Comparison of ENCODE assay signal across 13 cellular contexts in the genomic region with DNA sequence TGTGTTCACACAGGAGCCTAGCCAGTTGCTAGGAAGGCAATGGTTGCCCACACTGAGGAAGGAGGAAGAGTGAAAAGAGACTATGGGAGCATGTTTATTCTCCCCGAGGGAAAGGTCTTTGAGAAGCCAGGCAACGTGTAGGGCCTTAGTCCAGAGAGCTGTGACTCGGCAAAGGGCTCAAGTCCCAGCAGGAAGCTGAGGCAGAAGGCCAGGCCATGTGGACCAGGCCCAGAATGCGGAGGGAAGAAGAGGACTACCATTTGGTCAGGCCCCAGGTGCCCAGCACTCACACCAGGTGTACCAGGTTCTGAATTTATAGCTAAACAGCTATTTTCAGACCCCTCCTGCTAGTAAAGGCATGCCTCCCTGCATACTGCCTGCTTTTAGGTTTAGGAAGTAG.
DNase-seq lines count a peak whose midpoint lies in the region; ATAC-seq, FAIRE-seq and TF ChIP-seq lines count a peak whose summit lies in the region.
"Had no signal": no experiment of that assay in that cellular context is flagged by ENCODE, and none has a peak within 500 bp of the region (broad histone marks: within the 10 kb centered on the region; RNA-seq: fewer than 3 reads in every experiment).

No MANE protein-coding gene starts in this region.

- POLR2A ChIA-PET in activated CD4-positive, alpha-beta memory T cell treated with anti-CD3 and anti-CD28 coated beads for 36 hours (lab: Charles Lee) = no interaction called here

- peak overlapping the region; percentile 23 to 63 (median 48) for H3K27ac ChIP-seq in esophagus squamous epithelium
- H3K27ac ChIP-seq: tibial artery had no signal

- peaks cover 0 to 6% (median 3%) of the 10 kb centered on the region in 3 donors for H3K9me3 ChIP-seq in esophagus squamous epithelium
- H3K9me3 ChIP-seq: SK-N-SH had no signal

- TF ChIP-seq CTCF in esophagus squamous epithelium (IDR thresholded peaks at IDR 0.05) = no peak

- peak overlapping the region; percentile 64 for H3K27ac Mint-ChIP-seq in activated CD4-positive, alpha-beta memory T cell treated with anti-CD3 and anti-CD28 coated beads for 36 hours

- H3K27me3 ChIP-seq in esophagus squamous epithelium = no peaks in the 10 kb centered on the region
- H3K27me3 ChIP-seq: tibial artery had no signal

- TF ChIP-seq POLR2A in esophagus squamous epithelium (IDR thresholded peaks at IDR 0.05) = no peak

- no peaks in the 10 kb centered on the region for H3K36me3 ChIP-seq in esophagus squamous epithelium
- H3K36me3 ChIP-seq: tibial artery had no signal

- peak overlapping the region; percentile 24 for H3K4me3 Mint-ChIP-seq in activated CD4-positive, alpha-beta memory T cell treated with anti-CD3 and anti-CD28 coated beads for 36 hours

- no peak overlapping the region for H3K4me3 ChIP-seq in esophagus squamous epithelium
- H3K4me3 ChIP-seq: tibial artery had no signal

- FAIRE-seq in HTR-8/SVneo (lab: Jason Lieb, UNC) = no peak
- FAIRE-seq: endometrium had no signal

- H3K27me3 Mint-ChIP-seq in activated CD4-positive, alpha-beta memory T cell treated with anti-CD3 and anti-CD28 coated beads for 36 hours = no peaks in the 10 kb centered on the region

- DNase-seq in Right ventricle myocardium superior = peak; percentile 40
- DNase-seq in left cardiac atrium = no peak
- no peak for DNase-seq in activated CD4-positive, alpha-beta memory T cell treated with anti-CD3 and anti-CD28 coated beads for 36 hours
- no peak for DNase-seq in esophagus squamous epithelium (lab: John Stamatoyannopoulos, UW)
- no peak for DNase-seq in HTR-8/SVneo (ENCODE audit: insufficient read length, low spot score)
- no peak for DNase-seq in glomerular visceral epithelial cell (ENCODE audit: extremely low spot score)
- DNase-seq: activated CD4-positive, alpha-beta T cell treated with anti-CD3 and anti-CD28 coated beads for 1 hour; NCI-H1694 treated with DMSO at 0.1 percent for 48 hours; SK-N-SH; tibial artery had no signal

- 18 to 42% methylated on average over 4 of the region's 4 CpGs for WGBS in esophagus squamous epithelium, 2 donors

- intact Hi-C loops in Right ventricle myocardium superior (cut with DNase I) = no loop called here
- intact Hi-C loops in left cardiac atrium (cut with DNase I) = no loop called here
- intact Hi-C loops in activated CD4-positive, alpha-beta memory T cell treated with anti-CD3 and anti-CD28 coated beads for 36 hours (cut with micrococcal nuclease) = no loop called here
- intact Hi-C loops in esophagus squamous epithelium (cut with DNase I) = no loop called here

- peaks cover 26% of the 10 kb centered on the region for H3K4me1 Mint-ChIP-seq in activated CD4-positive, alpha-beta memory T cell treated with anti-CD3 and anti-CD28 coated beads for 36 hours (ENCODE audit: low read depth)

- peaks cover 13% of the 10 kb centered on the region for H3K9me3 Mint-ChIP-seq in activated CD4-positive, alpha-beta memory T cell treated with anti-CD3 and anti-CD28 coated beads for 36 hours

- peaks cover 9% of the 10 kb centered on the region for H3K36me3 Mint-ChIP-seq in activated CD4-positive, alpha-beta memory T cell treated with anti-CD3 and anti-CD28 coated beads for 36 hours

- H3K4me1 ChIP-seq in esophagus squamous epithelium = peaks cover 6 to 15% (median 7%) of the 10 kb centered on the region in 3 donors

- CTCF ChIA-PET in activated CD4-positive, alpha-beta memory T cell treated with anti-CD3 and anti-CD28 coated beads for 36 hours (lab: Charles Lee) = no interaction called here

- ATAC-seq in Right ventricle myocardium superior (ENCODE audit: poor library complexity) (peak; percentile 20), left cardiac atrium (no peak), GM19395 (IDR thresholded peaks at IDR 0.05; ENCODE audit: unreplicated experiment) (no peak), GM18867 (IDR thresholded peaks at IDR 0.05; ENCODE audit: unreplicated experiment) (no peak)
